16 cellular contexts compared by ENCODE assay signal in genomic region chrX:2264179-2265030, GRCh38.
"Had no signal": no experiment of that assay in that cellular context is flagged by ENCODE, and none has a peak within 500 bp of the region (broad histone marks: within the 10 kb centered on the region; RNA-seq: fewer than 3 reads in every experiment).

No MANE protein-coding gene starts in this region.

- H3K36me3 Mint-ChIP-seq: natural killer cell treated with Interleukin-12 subunit alpha and Interleukin-12 subunit beta and Interleukin-15 and Interleukin-18, amount 100 ng/mL, for 72 hours had no signal

- H3K27me3 Mint-ChIP-seq: activated naive CD8-positive, alpha-beta T cell; natural killer cell treated with Interleukin-12 subunit alpha and Interleukin-12 subunit beta and Interleukin-15 and Interleukin-18, amount 100 ng/mL, for 72 hours; stimulated activated naive CD8-positive, alpha-beta T cell treated with anti-CD3 and anti-CD28 coated beads, Interleukin-15, Interleukin-2, amounts not matched to agents 100 ng/mL and 50 ng/mL, for 24 hours had no signal

- H3K27me3 ChIP-seq: sigmoid colon had no signal

- H3K27ac ChIP-seq: psoas muscle, sigmoid colon, thoracic aorta had no signal

- ATAC-seq: esophagus mucosa; left cardiac atrium; natural killer cell treated with Interleukin-12 subunit alpha and Interleukin-12 subunit beta and Interleukin-15 and Interleukin-18, amount 100 ng/mL, for 72 hours; psoas muscle had no signal

- H3K4me1 ChIP-seq: psoas muscle had no signal

- H3K4me3 Mint-ChIP-seq: activated naive CD8-positive, alpha-beta T cell; immature natural killer cell; natural killer cell treated with Interleukin-12 subunit alpha and Interleukin-12 subunit beta and Interleukin-15 and Interleukin-18, amount 100 ng/mL, for 72 hours; stimulated activated naive CD8-positive, alpha-beta T cell treated with anti-CD3 and anti-CD28 coated beads, Interleukin-15, Interleukin-2, amounts not matched to agents 100 ng/mL and 50 ng/mL, for 24 hours had no signal

- H3K4me1 Mint-ChIP-seq: immature natural killer cell had no signal

- DNase-seq: anterior cingulate cortex; glutamatergic neuron; immature natural killer cell; left cardiac atrium; mammary epithelial cell; occipital lobe; psoas muscle; sigmoid colon; stimulated activated CD4-positive, alpha-beta T cell treated with anti-CD3 and anti-CD28 coated beads, Interleukin-12 subunit alpha, Interleukin-12 subunit beta, amount 100 ng/mL, for 4 hours; T-helper 9 cell had no signal

- H3K9me3 Mint-ChIP-seq: activated T-helper 2 cell treated with anti-CD3 and anti-CD28 coated beads, Interferon-gamma antibody, Interleukin-2, Interleukin-4, amounts not matched to agents 10 μg/mL and 5 μg/mL and 100 μg/mL, durations not matched to agents 14 hours and 24 hours and 36 hours; immature natural killer cell; natural killer cell treated with Interleukin-12 subunit alpha and Interleukin-12 subunit beta and Interleukin-15 and Interleukin-18, amount 100 ng/mL, for 72 hours; stimulated activated naive CD8-positive, alpha-beta T cell treated with anti-CD3 and anti-CD28 coated beads, Interleukin-15, Interleukin-2, amounts not matched to agents 100 ng/mL and 50 ng/mL, for 24 hours had no signal

- H3K27ac Mint-ChIP-seq: activated naive CD8-positive, alpha-beta T cell; activated T-helper 2 cell treated with anti-CD3 and anti-CD28 coated beads, Interferon-gamma antibody, Interleukin-2, Interleukin-4, amounts not matched to agents 10 μg/mL and 5 μg/mL and 100 μg/mL, durations not matched to agents 14 hours and 24 hours and 36 hours; natural killer cell treated with Interleukin-12 subunit alpha and Interleukin-12 subunit beta and Interleukin-15 and Interleukin-18, amount 100 ng/mL, for 72 hours; stimulated activated naive CD8-positive, alpha-beta T cell treated with anti-CD3 and anti-CD28 coated beads, Interleukin-15, Interleukin-2, amounts not matched to agents 100 ng/mL and 50 ng/mL, for 24 hours had no signal

- H3K4me3 ChIP-seq: psoas muscle, sigmoid colon, thoracic aorta had no signal

- H3K9me3 ChIP-seq: psoas muscle, sigmoid colon, thoracic aorta had no signal
